In genomic region chr9:97787551-97787950, GRCh38 we compare ENCODE assay signal across 24 cellular contexts.
DNase-seq lines count a peak whose midpoint lies in the region; ATAC-seq and TF ChIP-seq lines count a peak whose summit lies in the region.
"Had no signal": no experiment of that assay in that cellular context is flagged by ENCODE, and none has a peak within 500 bp of the region (broad histone marks: within the 10 kb centered on the region; RNA-seq: fewer than 3 reads in every experiment).

No MANE protein-coding gene starts in this region.

- H3K4me3 Mint-ChIP-seq in Caco-2 (ENCODE audit: unreplicated experiment), result no peak overlapping the region
- no peak overlapping the region for H3K4me3 Mint-ChIP-seq in neural progenitor cell
- H3K4me3 Mint-ChIP-seq in osteocyte (ENCODE audit: unreplicated experiment), result no peak overlapping the region
- H3K4me3 Mint-ChIP-seq: B cell; CD4-positive, alpha-beta T cell; CD8-positive, alpha-beta T cell had no signal

- H3K4me1 ChIP-seq in right atrium auricular region (no peaks in the 10 kb centered on the region), Caco-2 (peaks cover 34% of the 10 kb centered on the region), neural progenitor cell (peaks cover 9% of the 10 kb centered on the region), SJCRH30 (no peaks in the 10 kb centered on the region)
- H3K4me1 ChIP-seq: BLaER1 treated with 17β-estradiol and CSF1 and Interleukin-3, amounts not matched to agents 10 nM and 100 nM had no signal

- no peak for ATAC-seq in Right ventricle myocardium superior (ENCODE audit: poor library complexity)
- ATAC-seq: A549; CD8-positive, alpha-beta T cell; GM12878 had no signal

- DNase-seq in right atrium auricular region (ENCODE audit: low spot score) (peak; percentile 47), Right ventricle myocardium superior (no peak), Caco-2 (no peak), neural progenitor cell (ENCODE audit: low spot score) (no peak), osteocyte (ENCODE audit: extremely low spot score, unreplicated experiment) (peak; percentile 71), NCI-H1436 (lab: John Stamatoyannopoulos, UW) (no peak), SJCRH30 (no peak), NCI-H345 treated with DMSO at 0.1 percent for 48 hours (lab: John Stamatoyannopoulos, UW; ENCODE audit: unreplicated experiment) (no peak)
- DNase-seq: AML-193; CD4-positive, alpha-beta T cell; CD8-positive, alpha-beta T cell; DMS 273 treated with DMSO at 0.1 percent for 48 hours; DMS153; DMS53; DMS79; DND-41; EL; GDM1 had no signal

- intact Hi-C loops in Right ventricle myocardium superior (cut with DNase I), result no loop called here
- intact Hi-C loops in Caco-2 (cut with micrococcal nuclease; ENCODE audit: unreplicated experiment), result no loop called here

- H3K9me3 ChIP-seq in right atrium auricular region (no peaks in the 10 kb centered on the region), Caco-2 (peaks cover 7% of the 10 kb centered on the region; the same call in 1 of the 2 replicates), neural progenitor cell (ENCODE audit: low read depth) (no peaks in the 10 kb centered on the region), SJCRH30 (replicated peaks) (no peaks in the 10 kb centered on the region)
- H3K9me3 ChIP-seq: BLaER1 treated with 17β-estradiol and CSF1 and Interleukin-3, amounts not matched to agents 10 nM and 100 nM had no signal

- no peak overlapping the region for H3K9ac ChIP-seq in neural progenitor cell
- H3K9ac ChIP-seq: BLaER1 treated with 17β-estradiol and CSF1 and Interleukin-3, amounts not matched to agents 10 nM and 100 nM had no signal

- no peaks in the 10 kb centered on the region for H3K36me3 ChIP-seq in right atrium auricular region
- no peaks in the 10 kb centered on the region for H3K36me3 ChIP-seq in Caco-2 (ENCODE audit: control insufficient read depth, insufficient read depth, low read length)
- H3K36me3 ChIP-seq in neural progenitor cell, result no peaks in the 10 kb centered on the region
- H3K36me3 ChIP-seq in SJCRH30, result no peaks in the 10 kb centered on the region
- H3K36me3 ChIP-seq: BLaER1 treated with 17β-estradiol and CSF1 and Interleukin-3, amounts not matched to agents 10 nM and 100 nM had no signal

- H3K27me3 ChIP-seq in right atrium auricular region (no peaks in the 10 kb centered on the region), Caco-2 (replicated peaks; ENCODE audit: control insufficient read depth, insufficient read depth, low read length) (no peaks in the 10 kb centered on the region), neural progenitor cell (peaks cover 4% of the 10 kb centered on the region), SJCRH30 (0 out of 2 replicates have a peak, but pooled peaks cover 3% of the 10 kb centered on the region)
- H3K27me3 ChIP-seq: BLaER1 treated with 17β-estradiol and CSF1 and Interleukin-3, amounts not matched to agents 10 nM and 100 nM had no signal

- H3K4me3 ChIP-seq in right atrium auricular region, result no peak overlapping the region
- H3K4me3 ChIP-seq in Caco-2 (ENCODE audit: low read depth, low read length), result no peak overlapping the region
- no peak overlapping the region for H3K4me3 ChIP-seq in neural progenitor cell
- H3K4me3 ChIP-seq in SJCRH30, result no peak overlapping the region
- H3K4me3 ChIP-seq: A549; BLaER1 treated with 17β-estradiol and CSF1 and Interleukin-3, amounts not matched to agents 10 nM and 100 nM; GM12878 had no signal

- H3K27ac Mint-ChIP-seq in Caco-2 (ENCODE audit: unreplicated experiment), result peak overlapping the region; percentile 47
- H3K27ac Mint-ChIP-seq in neural progenitor cell, result peak overlapping the region; percentile 46
- H3K27ac Mint-ChIP-seq in osteocyte (ENCODE audit: unreplicated experiment), result no peak overlapping the region
- H3K27ac Mint-ChIP-seq: B cell; CD4-positive, alpha-beta T cell; CD8-positive, alpha-beta T cell had no signal

- H3K4me1 Mint-ChIP-seq in Caco-2 (ENCODE audit: low read depth, unreplicated experiment), result peaks cover 12% of the 10 kb centered on the region
- H3K4me1 Mint-ChIP-seq in neural progenitor cell, result peaks cover 5% of the 10 kb centered on the region
- no peaks in the 10 kb centered on the region for H3K4me1 Mint-ChIP-seq in osteocyte (ENCODE audit: unreplicated experiment)
- H3K4me1 Mint-ChIP-seq: B cell had no signal

- TF ChIP-seq CTCF in right atrium auricular region (IDR thresholded peaks at IDR 0.05), result no peak
- TF ChIP-seq CTCF in Caco-2 (IDR thresholded peaks at IDR 0.05; ENCODE audit: insufficient read depth in 1 of 2, low read depth in 1 of 2, low read length in 1 of 2, severe bottlenecking in 1 of 2, unreplicated experiment in 1 of 2), result no peak
- TF ChIP-seq CTCF in neural progenitor cell (IDR thresholded peaks at IDR 0.05), result no peak
- no peak for TF ChIP-seq CTCF in osteocyte (IDR thresholded peaks at IDR 0.05)

- H3F3A ChIP-seq in neural progenitor cell (ENCODE audit: low read depth), result no peaks in the 10 kb centered on the region

- H3K9me3 Mint-ChIP-seq in Caco-2 (ENCODE audit: unreplicated experiment) (no peaks in the 10 kb centered on the region), neural progenitor cell (no peaks in the 10 kb centered on the region), osteocyte (ENCODE audit: unreplicated experiment) (no peaks in the 10 kb centered on the region)
- H3K9me3 Mint-ChIP-seq: CD4-positive, alpha-beta T cell; CD8-positive, alpha-beta T cell had no signal

- H3K4me2 ChIP-seq in neural progenitor cell, result no peak overlapping the region
- H3K4me2 ChIP-seq: A549; BLaER1 treated with 17β-estradiol and CSF1 and Interleukin-3, amounts not matched to agents 10 nM and 100 nM had no signal

- CTCF ChIA-PET in Caco-2 (lab: Charles Lee), result no interaction called here

- no peaks in the 10 kb centered on the region for H4K20me1 ChIP-seq in neural progenitor cell (ENCODE audit: low read depth)
- H4K20me1 ChIP-seq: BLaER1 treated with 17β-estradiol and CSF1 and Interleukin-3, amounts not matched to agents 10 nM and 100 nM had no signal

- POLR2A ChIA-PET in Caco-2 (lab: Charles Lee), result no interaction called here

- no peaks in the 10 kb centered on the region for H3K36me3 Mint-ChIP-seq in Caco-2 (ENCODE audit: insufficient read depth, unreplicated experiment)
- no peaks in the 10 kb centered on the region for H3K36me3 Mint-ChIP-seq in neural progenitor cell
- H3K36me3 Mint-ChIP-seq in osteocyte (ENCODE audit: unreplicated experiment), result no peaks in the 10 kb centered on the region
- H3K36me3 Mint-ChIP-seq: CD8-positive, alpha-beta T cell had no signal

- no peaks in the 10 kb centered on the region for H3K27me3 Mint-ChIP-seq in Caco-2 (ENCODE audit: insufficient read depth, unreplicated experiment)
- H3K27me3 Mint-ChIP-seq in neural progenitor cell (ENCODE audit: insufficient read depth, low read depth), result peaks cover 3% of the 10 kb centered on the region
- peaks cover 9% of the 10 kb centered on the region for H3K27me3 Mint-ChIP-seq in osteocyte (ENCODE audit: unreplicated experiment)

- no peak overlapping the region for H2AFZ ChIP-seq in neural progenitor cell (replicated peaks)

- BruUV-seq in Caco-2 (replicated peaks; lab: Mats Ljungman, UMichigan), result no TSS peak

- no peaks in the 10 kb centered on the region for H3K79me2 ChIP-seq in neural progenitor cell (ENCODE audit: low read depth)

- H3K27ac ChIP-seq in right atrium auricular region (no peak overlapping the region), neural progenitor cell (no peak overlapping the region), SJCRH30 (no peak overlapping the region)
- H3K27ac ChIP-seq: 22Rv1; A549; BLaER1 treated with 17β-estradiol and CSF1 and Interleukin-3, amounts not matched to agents 10 nM and 100 nM; C4-2B had no signal

Comparison
In these comparisons a context has a peak if more than half of its experiments do, and no peak if none do; other contexts are left out.
1. DNase-seq: peak in right atrium auricular region (single experiment) and osteocyte (single experiment); none in Right ventricle myocardium superior (single experiment), Caco-2 (0 of 2), neural progenitor cell (single experiment), NCI-H1436 (single experiment), SJCRH30 (0 of 2) and NCI-H345 treated with DMSO at 0.1 percent for 48 hours (single experiment).